18 cellular contexts compared by ENCODE assay signal in genomic region chr5:84364043-84364442, GRCh38. TPM values are rescaled to one million over a fixed set of nuclear protein-coding genes. Genes with fewer than 3 reads are reported as not detected.
DNase-seq lines count a peak whose midpoint lies in the region; FAIRE-seq and TF ChIP-seq lines count a peak whose summit lies in the region.
"Had no signal": no experiment of that assay in that cellular context is flagged by ENCODE, and none has a peak within 500 bp of the region (broad histone marks: within the 10 kb centered on the region; RNA-seq: fewer than 3 reads in every experiment).

No MANE protein-coding gene starts in this region.

- H3K23ac ChIP-seq in H1 (ENCODE audit: insufficient read length), result no peak overlapping the region

- no peak for FAIRE-seq in H1 (lab: Jason Lieb, UNC)
- FAIRE-seq: G401.6, GM12891, GM19239 had no signal

- no peak overlapping the region for H4K8ac ChIP-seq in H1 (ENCODE audit: extremely low read depth, insufficient read depth, low read length)

- peaks cover 0 to 63% of the 10 kb centered on the region in 2 experiments; a peak in 2 of 4 replicates for H3K79me2 ChIP-seq in H1 (ENCODE audit: control insufficient read depth in 1 of 2, insufficient read depth in 2 of 2, low read length in 2 of 2)

- TF ChIP-seq RAD21 in H1 (IDR thresholded peaks at IDR 0.05 in 1 of 2, conservative IDR thresholded peaks at IDR 0.05 in 1 of 2; ENCODE audit: low read depth in 2 of 2, low read length in 2 of 2), result no peak

- no peak overlapping the region for H2BK120ac ChIP-seq in H1 (replicated peaks; ENCODE audit: low read depth, low read length)

- no peak overlapping the region for H2AFZ ChIP-seq in H1 (ENCODE audit: low read length)

- H4K5ac ChIP-seq in H1 (ENCODE audit: insufficient read length, low read depth, low read length), result no peak overlapping the region

- no peaks in the 10 kb centered on the region for H3K79me1 ChIP-seq in H1 (ENCODE audit: low read depth, low read length)

- H3K18ac ChIP-seq in H1 (ENCODE audit: extremely low read depth, low read length), result no peak overlapping the region

- H3K9me3 ChIP-seq in H1 (ENCODE audit: insufficient read depth in 2 of 2, low read depth in 1 of 2, low read length in 1 of 2) (no peaks in the 10 kb centered on the region), thyroid gland (no peaks in the 10 kb centered on the region)
- H3K9me3 ChIP-seq: BE2C had no signal

- H3K27me3 ChIP-seq in H1 (replicated peaks in 1 of 4; ENCODE audit: control insufficient read depth in 3 of 4, extremely low read depth in 1 of 4, insufficient read depth in 3 of 4, low read length in 3 of 4), result no peaks in the 10 kb centered on the region
- H3K27me3 ChIP-seq in thyroid gland, result no peaks in the 10 kb centered on the region
- H3K27me3 ChIP-seq: BE2C had no signal

- TF ChIP-seq EP300 in H1 (IDR thresholded peaks at IDR 0.05; ENCODE audit: borderline replicate concordance in 1 of 2, low read depth in 2 of 2, low read length in 2 of 2), result no peak

- H3K4ac ChIP-seq in H1 (replicated peaks; ENCODE audit: insufficient read length, low read depth, low read length), result no peak overlapping the region

- TF ChIP-seq POLR2A in H1 (IDR thresholded peaks at IDR 0.05; ENCODE audit: control extremely low read depth in 1 of 2, low read depth in 2 of 2, low read length in 2 of 2) (no peak), thyroid gland (IDR thresholded peaks at IDR 0.05) (no peak)

- CTCF ChIA-PET in H1 (lab: Charles Lee; ENCODE audit: partially characterized antibody), result no interaction called here

- no peaks in the 10 kb centered on the region; the same call in 1 of the 2 replicates for H3K23me2 ChIP-seq in H1 (ENCODE audit: low read depth, low read length)

- H2AK5ac ChIP-seq in H1 (ENCODE audit: low read depth, low read length), result no peak overlapping the region

- no peaks in the 10 kb centered on the region for H3K36me3 ChIP-seq in H1 (ENCODE audit: control insufficient read depth in 2 of 4, insufficient read depth in 4 of 4, low read length in 3 of 4)
- H3K36me3 ChIP-seq in thyroid gland, result no peaks in the 10 kb centered on the region
- H3K36me3 ChIP-seq: BE2C had no signal

- no peaks in the 10 kb centered on the region for H4K20me1 ChIP-seq in H1 (replicated peaks in 1 of 2; ENCODE audit: control insufficient read depth in 1 of 2, insufficient read depth in 2 of 2, low read length in 2 of 2)

- H3K4me3 ChIP-seq in cardiac fibroblast (replicated peaks in 1 of 2; ENCODE audit: low read depth in 2 of 2, low read length in 2 of 2), result no peak overlapping the region
- H3K4me3 ChIP-seq in H1 (ENCODE audit: extremely low read depth in 1 of 4, insufficient read depth in 2 of 4, low read depth in 3 of 4, low read length in 4 of 4), result no peak overlapping the region
- no peak overlapping the region for H3K4me3 ChIP-seq in thyroid gland (replicated peaks in 1 of 3)

- TF ChIP-seq CTCF in cardiac fibroblast (IDR thresholded peaks at IDR 0.05; ENCODE audit: low read depth, low read length) (no peak), H1 (IDR thresholded peaks at IDR 0.05; ENCODE audit: control extremely low read depth in 1 of 3, insufficient read depth in 1 of 3, low read depth in 1 of 3, low read length in 3 of 3) (no peak), thyroid gland (IDR thresholded peaks at IDR 0.05) (no peak)

- no peak overlapping the region for H3K14ac ChIP-seq in H1 (ENCODE audit: insufficient read length)

- H4K91ac ChIP-seq in H1 (replicated peaks; ENCODE audit: insufficient read length, low read length), result no peak overlapping the region

- POLR2A ChIA-PET in H1 (lab: Charles Lee; ENCODE audit: partially characterized antibody), result no interaction called here

- no peak overlapping the region for H3K9ac ChIP-seq in H1 (replicated peaks in 1 of 4; ENCODE audit: extremely low read depth in 1 of 4, low read depth in 3 of 4, low read length in 3 of 4)

- H2BK12ac ChIP-seq in H1 (ENCODE audit: low read depth, low read length), result no peak overlapping the region

- no peak overlapping the region for H2BK20ac ChIP-seq in H1 (ENCODE audit: low read length)

- DNase-seq in OCI-M1 (lab: John Stamatoyannopoulos, UW), result peak; percentile 86
- DNase-seq in cardiac fibroblast (ENCODE audit: low read depth in 2 of 2), result peak; percentile 63 to 84
- no peak for DNase-seq in H1 (ENCODE audit: low read depth in 1 of 2, low spot score in 2 of 2)
- peak; percentile 80 for DNase-seq in iris pigment epithelial cell (ENCODE audit: low read depth)
- DNase-seq in NCI-H69 (lab: John Stamatoyannopoulos, UW), result no peak
- no peak for DNase-seq in thyroid gland
- DNase-seq in stimulated activated CD4-positive, alpha-beta T cell treated with anti-CD3 and anti-CD28 coated beads, Interleukin-4, amount 100 ng/mL, for 1 hour, result no peak
- DNase-seq in AG08396 (ENCODE audit: low spot score), result no peak
- DNase-seq: BE2C; C1 segment of cervical spinal cord; CD4-positive, CD25-positive, alpha-beta regulatory T cell; CD8-positive, alpha-beta memory T cell; COR-L47; HCEC 1CT had no signal

- intact Hi-C loops in thyroid gland (cut with DNase I), result no loop called here

- H3K27ac ChIP-seq in H1 (ENCODE audit: low read depth, low read length), result no peak overlapping the region
- no peak overlapping the region for H3K27ac ChIP-seq in thyroid gland
- H3K27ac ChIP-seq: HL-60 had no signal

- 91% methylated on average over 2 of the region's 2 CpGs; no CpG with 5 or more reads in 1 of the 2 experiments for WGBS in H1 (ENCODE audit: extremely low coverage in 1 of 2, insufficient coverage in 1 of 2, insufficient read length in 1 of 2, insufficient replicate concordance in 2 of 2, low coverage in 1 of 2, low lambda C conversion rate in 2 of 2, missing lambda C conversion rate in 1 of 2), 2 experiments
- WGBS in thyroid gland, 2 donors, result 79 to 82% methylated on average over 2 of the region's 2 CpGs

- no peak overlapping the region for H3K4me2 ChIP-seq in H1 (ENCODE audit: insufficient read depth in 1 of 2, low read depth in 2 of 2, low read length in 2 of 2)

- no peak overlapping the region for H2BK15ac ChIP-seq in H1 (ENCODE audit: low read length)

- H3K56ac ChIP-seq in H1 (replicated peaks; ENCODE audit: insufficient read length, low read depth, low read length), result no peak overlapping the region

- H2BK5ac ChIP-seq in H1 (ENCODE audit: low read depth, low read length), result no peak overlapping the region

- no peaks in the 10 kb centered on the region for H3K4me1 ChIP-seq in H1 (replicated peaks in 1 of 4; ENCODE audit: control insufficient read depth in 3 of 4, insufficient read depth in 4 of 4, low read length in 3 of 4)
- no peaks in the 10 kb centered on the region for H3K4me1 ChIP-seq in thyroid gland
- H3K4me1 ChIP-seq: BE2C had no signal

TF ChIP-seq in H1, 55 proteins besides CTCF, POLR2A, EP300 and RAD21:
- TF ChIP-seq SP1 (IDR thresholded peaks at IDR 0.05; ENCODE audit: low read depth, low read length) (no peak), SRF (IDR thresholded peaks at IDR 0.05; ENCODE audit: low read depth, low read length) (peak; percentile 56), POU5F1 (IDR thresholded peaks at IDR 0.05; ENCODE audit: low read depth, low read length) (no peak), SIN3A (conservative IDR thresholded peaks at IDR 0.05 in 1 of 2, IDR thresholded peaks at IDR 0.05 in 1 of 2; ENCODE audit: low read depth in 1 of 2, low read length in 2 of 2) (no peak)

RNA-seq across cellular contexts. Expression of gene EDIL3, which starts 20.6 kb away (rescaled TPM):
- total RNA-seq in H1 (2021; fragmentation: NEBNext Ultra II Directional; extraction: Animal tissue kit (Norgen Biotek cat#: 25700)), result 41.7 and 47.2 TPM in 2 replicates
- polyA plus RNA-seq in H1 (2011; rRNA removed), result 9.3 and 14.7 TPM in 2 replicates
- polyA plus RNA-seq in H1 (2011; cell fraction: cytosol; rRNA removed), result 18.9 TPM
- 9.1 TPM for polyA plus RNA-seq in H1 (2011; cell fraction: nucleus; rRNA removed)
- polyA plus RNA-seq in H1 (2012, experiment 1 of 2), result 18.1 to 42.5 TPM (median 22.4 TPM) in 4 replicates
- polyA plus RNA-seq in H1 (2012, experiment 2 of 2), result 2.8 TPM
- polyA plus RNA-seq in H1 (2013, experiment 1 of 2), result 105 TPM
- 108 TPM for polyA plus RNA-seq in H1 (2013, experiment 2 of 2)
- polyA minus RNA-seq in H1 (2011; rRNA and poly(A)+ RNA removed), result 35.5 and 63.5 TPM in 2 replicates
- polyA minus RNA-seq in H1 (2011; cell fraction: cytosol; rRNA and poly(A)+ RNA removed), result 24.9 TPM
- polyA minus RNA-seq in H1 (2011; cell fraction: nucleus; rRNA and poly(A)+ RNA removed), result 50.2 TPM
- total RNA-seq in thyroid gland, result 1 to 10 TPM; 2.0 to 5.5 (median 3.3) TPM
- total RNA-seq: CD4-positive, CD25-positive, alpha-beta regulatory T cell; CD8-positive, alpha-beta memory T cell had no signal
- polyA plus RNA-seq: CD4-positive, CD25-positive, alpha-beta regulatory T cell; CD8-positive, alpha-beta memory T cell had no signal

Comparison
In these comparisons a context has a peak if more than half of its experiments do, and no peak if none do; other contexts are left out.
1. DNase-seq: peak in OCI-M1 (single experiment), cardiac fibroblast (2 of 2) and iris pigment epithelial cell (single experiment); none in H1 (0 of 2), NCI-H69 (single experiment), thyroid gland (0 of 2), stimulated activated CD4-positive, alpha-beta T cell treated with anti-CD3 and anti-CD28 coated beads, Interleukin-4, amount 100 ng/mL, for 1 hour (single experiment) and AG08396 (single experiment).